24 cellular contexts compared by ENCODE assay signal in the genomic region with DNA sequence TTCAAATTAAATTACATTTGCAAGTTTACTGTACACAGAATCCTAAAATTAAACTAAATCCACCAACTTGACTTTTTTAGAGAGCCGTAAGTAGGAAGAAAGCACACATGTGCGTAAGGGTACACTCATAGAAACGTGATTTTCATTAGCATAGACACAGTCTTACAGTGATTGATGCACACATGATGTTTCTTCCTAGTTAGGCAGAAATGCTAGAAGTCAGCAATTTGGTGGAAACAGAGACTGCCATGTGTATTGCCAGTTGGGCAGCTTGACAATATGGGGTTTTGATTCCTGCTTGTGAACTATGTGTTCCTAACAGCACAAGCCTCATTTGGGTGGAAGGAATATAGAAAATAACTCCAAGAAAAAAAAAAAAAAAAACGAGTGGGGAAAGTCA.
"Had no signal": no experiment of that assay in that cellular context is flagged by ENCODE, and none has a peak within 500 bp of the region (broad histone marks: within the 10 kb centered on the region; RNA-seq: fewer than 3 reads in every experiment).

No MANE protein-coding gene starts in this region.

- H3K27ac ChIP-seq: body of pancreas, colonic mucosa, left ventricle myocardium inferior, neutrophil, right lobe of liver, thyroid gland, upper lobe of left lung, VCaP had no signal

- H3K4me1 ChIP-seq: body of pancreas, colonic mucosa, right lobe of liver, thyroid gland, upper lobe of left lung had no signal

- H3K27ac Mint-ChIP-seq: activated naive CD4-positive, alpha-beta T cell treated with anti-CD3 and anti-CD28 coated beads, Interleukin-2, amount 50 U/mL, for 72 hours; activated T-cell treated with anti-CD3 and anti-CD28 coated beads, Interleukin-2, amount 50 U/mL, for 72 hours; progenitor cell of endocrine pancreas; T-helper 1 cell treated with Interleukin-12 subunit alpha and Interleukin-12 subunit beta and Interleukin-4 antibody, amounts not matched to agents 30 μg/mL and 1 μg/mL, for 36 hours had no signal

- H3K36me3 ChIP-seq: colonic mucosa, left ventricle myocardium inferior, neutrophil, right lobe of liver, thyroid gland, upper lobe of left lung had no signal

- H3K4me3 ChIP-seq: body of pancreas, colonic mucosa, left ventricle myocardium inferior, lung, right lobe of liver, thyroid gland, upper lobe of left lung had no signal

- H3K27me3 ChIP-seq: body of pancreas, colonic mucosa, neutrophil, right lobe of liver, thyroid gland, upper lobe of left lung had no signal

- DNase-seq: activated CD4-positive, alpha-beta T cell treated with anti-CD3 and anti-CD28 coated beads for 4 hours; activated CD4-positive, alpha-beta T cell treated with anti-CD3 and anti-CD28 coated beads, Interleukin-2, amount 50 U/mL, for 4 hours; activated naive CD4-positive, alpha-beta T cell; activated T-cell treated with anti-CD3 and anti-CD28 coated beads for 4 hours; activated T-cell treated with anti-CD3 and anti-CD28 coated beads, Interleukin-2, amount 50 U/mL, for 72 hours; aorta; body of pancreas; cerebellar nuclear complex; colonic mucosa; effector CD8-positive, alpha-beta T cell; left ventricle myocardium inferior; right lobe of liver; stimulated activated CD4-positive, alpha-beta T cell treated with anti-CD3 and anti-CD28 coated beads, Interleukin-2, amount 100 ng/mL, for 48 hours; stimulated activated naive CD4-positive, alpha-beta T cell treated with Interleukin-2 at 50 U/mL for 16 hours; T-helper 9 cell; thyroid gland; upper lobe of left lung had no signal

- H3K27me3 Mint-ChIP-seq: progenitor cell of endocrine pancreas had no signal

- H3K9me3 ChIP-seq: body of pancreas, colonic mucosa, left ventricle myocardium inferior, neutrophil, right lobe of liver, thyroid gland, upper lobe of left lung had no signal

- H3K4me3 Mint-ChIP-seq: activated T-cell treated with anti-CD3 and anti-CD28 coated beads, Interleukin-2, amount 50 U/mL, for 72 hours; nephron; T-helper 1 cell treated with Interleukin-12 subunit alpha and Interleukin-12 subunit beta and Interleukin-4 antibody, amounts not matched to agents 30 μg/mL and 1 μg/mL, for 36 hours had no signal

- ATAC-seq: activated naive CD4-positive, alpha-beta T cell treated with anti-CD3 and anti-CD28 coated beads, Interleukin-2, amount 50 U/mL, for 72 hours; activated T-cell treated with anti-CD3 and anti-CD28 coated beads, Interleukin-2, amount 50 U/mL, for 72 hours; body of pancreas; right lobe of liver had no signal
